Comparison of ENCODE assay signal across 1 cellular context in genomic region chr20:53595742-53596141, GRCh38.
TF ChIP-seq lines count a peak whose summit lies in the region.
"Not testable (repeated sequence)": the region's sequence is repeated elsewhere in the genome, so short reads cannot be mapped to it uniquely, and the experiment has no call there.

No MANE protein-coding gene starts in this region.

TF ChIP-seq in K562, 482 proteins besides CTCF, POLR2A, EP300 and RAD21:
- peak; percentile 49 for TF ChIP-seq EWSR1 (IDR thresholded peaks at IDR 0.05; ENCODE audit: borderline replicate concordance, low read depth, partially characterized antibody)
- not testable (repeated sequence) for TF ChIP-seq NR2C2 (CRISPR knock-in tag; IDR thresholded peaks at IDR 0.05)
- TF ChIP-seq NR2C2 (tag; IDR thresholded peaks at IDR 0.05): peak; percentile 78
- peak; percentile 88 for TF ChIP-seq NR2C1 (IDR thresholded peaks at IDR 0.05)
- peak; percentile 89 for TF ChIP-seq NR2C1 (tag; IDR thresholded peaks at IDR 0.05)
- TF ChIP-seq ZBTB11 (CRISPR knock-in tag; IDR thresholded peaks at IDR 0.05): peak in 1 of 3 experiments; percentile 93; a peak in 2 of 6 replicates
- TF ChIP-seq NCOA6 (IDR thresholded peaks at IDR 0.05): 0 out of 2 replicates have a peak, but pooled peaks have one; percentile 37
